1 cellular context compared by ENCODE assay signal in genomic region chr6:28383235-28384142, GRCh38.
TF ChIP-seq lines count a peak whose summit lies in the region.

No MANE protein-coding gene starts in this region.

TF ChIP-seq in K562, 482 proteins besides CTCF, POLR2A, EP300 and RAD21 (continued from another document and continues in another):
- TF ChIP-seq STAT5A (IDR thresholded peaks at IDR 0.05; ENCODE audit: borderline replicate concordance, low read length): no peak
- TF ChIP-seq ETS2 (tag; IDR thresholded peaks at IDR 0.05; ENCODE audit: borderline replicate concordance, poor library complexity, severe bottlenecking): no peak
- TF ChIP-seq MLLT1 (IDR thresholded peaks at IDR 0.05): no peak
- no peak for TF ChIP-seq ATF1 (CRISPR knock-in tag; IDR thresholded peaks at IDR 0.05)
- peak; percentile 85 for TF ChIP-seq ATF1 (tag; IDR thresholded peaks at IDR 0.05)
- TF ChIP-seq JUNB (CRISPR knock-in tag; conservative IDR thresholded peaks at IDR 0.05): no peak
- TF ChIP-seq SETDB1 (IDR thresholded peaks at IDR 0.05; ENCODE audit: low read length): no peak
- TF ChIP-seq NONO (IDR thresholded peaks at IDR 0.05; ENCODE audit: low read depth in 2 of 2, low read length in 1 of 2): peak in 1 of 2 experiments; percentile 30; a peak in 1 of 4 replicates
- peak; percentile 50 for TF ChIP-seq TCF3 (CRISPR knock-in tag; IDR thresholded peaks at IDR 0.05)
- no peak for TF ChIP-seq ZNF253 (CRISPR knock-in tag; conservative IDR thresholded peaks at IDR 0.05)
- TF ChIP-seq MBD2 (IDR thresholded peaks at IDR 0.05; ENCODE audit: borderline replicate concordance, low read depth): no peak; the same call in 1 of the 2 replicates
- TF ChIP-seq ZNF589 (CRISPR knock-in tag; IDR thresholded peaks at IDR 0.05; ENCODE audit: low read depth): no peak
- no peak for TF ChIP-seq ZNF79 (CRISPR knock-in tag; IDR thresholded peaks at IDR 0.05; ENCODE audit: low read depth)
- TF ChIP-seq CBFA2T3 (IDR thresholded peaks at IDR 0.05): peak; percentile 77
- 0 out of 4 replicates have a peak, but pooled peaks of 1 of the 2 experiments have one; percentile 26 for TF ChIP-seq ZNF639 (CRISPR knock-in tag; conservative IDR thresholded peaks at IDR 0.05 in 1 of 2, IDR thresholded peaks at IDR 0.05 in 1 of 2)
- no peak for TF ChIP-seq ZNF76 (CRISPR knock-in tag; IDR thresholded peaks at IDR 0.05; ENCODE audit: borderline replicate concordance)
- TF ChIP-seq RFX1 (IDR thresholded peaks at IDR 0.05): no peak
- TF ChIP-seq CREB3L1 (IDR thresholded peaks at IDR 0.05; ENCODE audit: borderline replicate concordance, low read depth): peak; percentile 68; the same call in 1 of the 2 replicates
- TF ChIP-seq ZBTB12 (CRISPR knock-in tag; IDR thresholded peaks at IDR 0.05): no peak
- no peak; the same call in 1 of the 2 replicates for TF ChIP-seq ZNF511 (CRISPR knock-in tag; IDR thresholded peaks at IDR 0.05)
- TF ChIP-seq PHTF2 (CRISPR knock-in tag; IDR thresholded peaks at IDR 0.05): no peak
- TF ChIP-seq E2F4 (CRISPR knock-in tag; IDR thresholded peaks at IDR 0.05; ENCODE audit: low read depth): no peak
- no peak for TF ChIP-seq ATF4 (CRISPR knock-in tag; IDR thresholded peaks at IDR 0.05)
- TF ChIP-seq TEAD1 (CRISPR knock-in tag; IDR thresholded peaks at IDR 0.05): no peak
- TF ChIP-seq ZBTB33 (CRISPR knock-in tag; IDR thresholded peaks at IDR 0.05): peak; percentile 74
- no peak for TF ChIP-seq CBX8 (IDR thresholded peaks at IDR 0.05; ENCODE audit: borderline replicate concordance, extremely low read depth, low read depth, low read length, poor library complexity, severe bottlenecking)
- TF ChIP-seq STAT5B (CRISPR knock-in tag; IDR thresholded peaks at IDR 0.05): no peak
- no peak for TF ChIP-seq TCF7L2 (IDR thresholded peaks at IDR 0.05; ENCODE audit: low read depth, low read length)
- peak; percentile 60; the same call in 1 of the 2 replicates for TF ChIP-seq ARID4B (CRISPR knock-in tag; IDR thresholded peaks at IDR 0.05)
- 0 out of 2 replicates have a peak, but pooled peaks have one; percentile 43 for TF ChIP-seq SMAD4 (CRISPR knock-in tag; conservative IDR thresholded peaks at IDR 0.05)
- TF ChIP-seq RUNX1 (IDR thresholded peaks at IDR 0.05; ENCODE audit: low read depth): no peak
- TF ChIP-seq CBFB (CRISPR knock-in tag; IDR thresholded peaks at IDR 0.05): no peak
- no peak for TF ChIP-seq RBM34 (IDR thresholded peaks at IDR 0.05; ENCODE audit: borderline replicate concordance, insufficient read depth, low read length)
- TF ChIP-seq SAFB (IDR thresholded peaks at IDR 0.05; ENCODE audit: borderline replicate concordance, low read depth, low read length): no peak
- TF ChIP-seq MTA3 (IDR thresholded peaks at IDR 0.05; ENCODE audit: borderline replicate concordance): peak; percentile 30; the same call in 1 of the 2 replicates
- no peak for TF ChIP-seq BRD9 (IDR thresholded peaks at IDR 0.05; ENCODE audit: low read depth, partially characterized antibody)
- TF ChIP-seq ZNF77 (CRISPR knock-in tag; IDR thresholded peaks at IDR 0.05): no peak
- peak; percentile 13; the same call in 1 of the 2 replicates for TF ChIP-seq JUN (IDR thresholded peaks at IDR 0.05; ENCODE audit: borderline replicate concordance, low read depth, low read length)
- no peak for TF ChIP-seq JUN (CRISPR knock-in tag; IDR thresholded peaks at IDR 0.05; ENCODE audit: borderline replicate concordance)
- no peak for TF ChIP-seq ZC3H11A (IDR thresholded peaks at IDR 0.05; ENCODE audit: low read depth, low read length)
- no peak for TF ChIP-seq SIN3B (IDR thresholded peaks at IDR 0.05; ENCODE audit: low read depth)
- no peak for TF ChIP-seq ZNF551 (CRISPR knock-in tag; IDR thresholded peaks at IDR 0.05)
- no peak; the same call in 1 of the 2 replicates for TF ChIP-seq SMC3 (conservative IDR thresholded peaks at IDR 0.05; ENCODE audit: insufficient read depth, low read depth, low read length)
- TF ChIP-seq FUS (optimal IDR thresholded peaks at IDR 0.05; ENCODE audit: low read depth, low read length): no peak
- TF ChIP-seq STAG1 (CRISPR knock-in tag; IDR thresholded peaks at IDR 0.05; ENCODE audit: borderline replicate concordance): no peak; the same call in 1 of the 2 replicates
- TF ChIP-seq COPS2 (conservative IDR thresholded peaks at IDR 0.05): no peak
- TF ChIP-seq RBM22 (IDR thresholded peaks at IDR 0.05; ENCODE audit: low read depth, low read length, poor library complexity, severe bottlenecking): no peak
- peak; percentile 38; the same call in 1 of the 2 replicates for TF ChIP-seq HCFC1 (IDR thresholded peaks at IDR 0.05; ENCODE audit: low read depth, low read length)
- no peak for TF ChIP-seq ZNF174 (CRISPR knock-in tag; IDR thresholded peaks at IDR 0.05)
- TF ChIP-seq RHOXF2B (CRISPR knock-in tag; conservative IDR thresholded peaks at IDR 0.05): no peak
- TF ChIP-seq ZBTB8A (IDR thresholded peaks at IDR 0.05; ENCODE audit: partially characterized antibody): no peak
- no peak for TF ChIP-seq ZNF717 (CRISPR knock-in tag; IDR thresholded peaks at IDR 0.05)
- TF ChIP-seq ZNF764 (CRISPR knock-in tag; IDR thresholded peaks at IDR 0.05; ENCODE audit: low read depth): no peak
- TF ChIP-seq ZNF57 (CRISPR knock-in tag; IDR thresholded peaks at IDR 0.05): no peak
- 0 out of 2 replicates have a peak, but pooled peaks have one; percentile 20 for TF ChIP-seq ATF3 (IDR thresholded peaks at IDR 0.05)
- no peak for TF ChIP-seq ATF3 (CRISPR knock-in tag; conservative IDR thresholded peaks at IDR 0.05)
